ENCODE assay signal across 9 cellular contexts in genomic region chr7:85710960-85711359, GRCh38.
"Had no signal": no experiment of that assay in that cellular context is flagged by ENCODE, and none has a peak within 500 bp of the region (broad histone marks: within the 10 kb centered on the region; RNA-seq: fewer than 3 reads in every experiment).

No MANE protein-coding gene starts in this region.

- FAIRE-seq: HTR-8/SVneo, K562 had no signal

- H3K27ac ChIP-seq: GM23248 had no signal

- H3K4me1 ChIP-seq: HAP-1 had no signal

- H2AFZ ChIP-seq: GM23248 had no signal

- DNase-seq: GM23248, GOT3, H7, HFFc6, IMR-90 had no signal

- ATAC-seq: HCT116, K562 had no signal

- H3K36me3 ChIP-seq: HAP-1 had no signal

- H3K9ac ChIP-seq: GM23248 had no signal

- H3K4me3 ChIP-seq: GM23248, HAP-1, K562 had no signal

- H3K9me3 ChIP-seq: HAP-1 had no signal
